Comparison of ENCODE assay signal across 25 cellular contexts in the genomic region with DNA sequence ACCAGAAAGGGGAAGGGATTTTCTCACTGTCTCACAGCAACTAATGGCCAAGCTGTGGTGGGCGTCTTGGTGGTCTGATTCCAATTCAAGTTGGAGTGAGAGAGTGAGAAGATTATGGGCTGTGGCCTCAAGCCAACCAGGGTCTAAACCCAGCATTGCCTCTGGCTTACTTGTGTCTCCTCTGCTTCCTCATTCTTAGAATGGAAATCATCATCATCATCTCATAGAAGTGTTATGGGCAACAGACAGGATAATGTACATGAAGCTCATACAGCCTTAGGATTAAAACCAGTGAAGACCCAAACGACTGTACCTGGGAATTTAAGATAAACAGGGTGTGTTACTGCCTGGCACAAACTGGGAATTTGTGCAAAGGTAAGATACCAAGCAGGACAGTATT. TPM values are rescaled to one million over a fixed set of nuclear protein-coding genes. Genes with fewer than 3 reads are reported as not detected.
DNase-seq lines count a peak whose midpoint lies in the region; ATAC-seq, FAIRE-seq and TF ChIP-seq lines count a peak whose summit lies in the region.
"Had no signal": no experiment of that assay in that cellular context is flagged by ENCODE, and none has a peak within 500 bp of the region (broad histone marks: within the 10 kb centered on the region; RNA-seq: fewer than 3 reads in every experiment).

No MANE protein-coding gene starts in this region.

- no peak for TF ChIP-seq EP300 in K562 (IDR thresholded peaks at IDR 0.05; ENCODE audit: low read length)

- ATAC-seq in K562 (no peak), HG03135 (IDR thresholded peaks at IDR 0.05; ENCODE audit: unreplicated experiment) (no peak), WTC11 (no peak)
- ATAC-seq: CD8-positive, alpha-beta T cell; HepG2 had no signal

- no peaks in the 10 kb centered on the region for H3K9me3 Mint-ChIP-seq in WTC11
- H3K9me3 Mint-ChIP-seq in T-helper 2 cell treated with Interferon-gamma antibody and Interleukin-4, amounts not matched to agents 5 μg/mL and 100 μg/mL, for 36 hours: no peaks in the 10 kb centered on the region
- H3K9me3 Mint-ChIP-seq: CD8-positive, alpha-beta T cell had no signal

- no peaks in the 10 kb centered on the region for H3K9me1 ChIP-seq in K562 (ENCODE audit: control insufficient read depth, insufficient read depth, low read length)
- no peaks in the 10 kb centered on the region for H3K9me1 ChIP-seq in keratinocyte (ENCODE audit: control insufficient read depth, extremely low read depth, insufficient read depth, low read length)

- no peaks in the 10 kb centered on the region for H3K27me3 ChIP-seq in mammary epithelial cell (ENCODE audit: insufficient read depth, low read length)
- no peaks in the 10 kb centered on the region for H3K27me3 ChIP-seq in breast epithelium
- H3K27me3 ChIP-seq in K562 (ENCODE audit: control insufficient read depth in 2 of 2, insufficient read depth in 2 of 2, low read length in 2 of 2): peaks cover 29 to 57% of the 10 kb centered on the region in 2 experiments; a peak in 4 of 5 replicates
- no peaks in the 10 kb centered on the region for H3K27me3 ChIP-seq in keratinocyte (ENCODE audit: control insufficient read depth, extremely low read depth, insufficient read depth, low read length)

- H3K9me3 ChIP-seq in mammary epithelial cell (replicated peaks; ENCODE audit: insufficient read depth, low read length) (no peaks in the 10 kb centered on the region), breast epithelium (no peaks in the 10 kb centered on the region), K562 (replicated peaks; ENCODE audit: control insufficient read depth, insufficient read depth, low read depth, low read length) (no peaks in the 10 kb centered on the region; the same call in 1 of the 2 replicates), keratinocyte (ENCODE audit: control insufficient read depth, low read depth, low read length) (no peaks in the 10 kb centered on the region)

- in situ Hi-C loops in mammary epithelial cell (cut with MboI; ENCODE audit: low sequenced_read_pairs in 2 of 2): no loop called here
- in situ Hi-C loops in K562 (cut with MboI): no loop called here

- DNase-seq in mammary epithelial cell (no peak), breast epithelium (ENCODE audit: low spot score in 2 of 2) (no peak), K562 (ENCODE audit: extremely low read depth in 1 of 4, low spot score in 3 of 4) (no peak), keratinocyte (ENCODE audit: low read depth, low spot score) (no peak), WTC11 (ENCODE audit: low spot score) (no peak), EL (no peak)
- DNase-seq in T-helper 2 cell treated with Interferon-gamma antibody and Interleukin-4, amounts not matched to agents 5 μg/mL and 100 μg/mL, for 36 hours (ENCODE audit: low spot score): no peak
- DNase-seq: AML-193; C1 segment of cervical spinal cord; CD8-positive, alpha-beta T cell; DMS153; GDM1; KG1; NCI-H1048; NCI-H1417 treated with DMSO at 0.1 percent for 48 hours; NCI-H187; NCI-H446 treated with DMSO at 0.1 percent for 48 hours; NCI-H526 treated with DMSO at 0.1 percent for 48 hours; OCI-M1; Right ventricle myocardium superior had no signal

- TF ChIP-seq CTCF in mammary epithelial cell (conservative IDR thresholded peaks at IDR 0.05 in 1 of 2, IDR thresholded peaks at IDR 0.05 in 1 of 2; ENCODE audit: extremely low read depth in 1 of 2, insufficient read depth in 1 of 2, low read depth in 1 of 2, low read length in 2 of 2) (no peak), breast epithelium (IDR thresholded peaks at IDR 0.05) (no peak), K562 (IDR thresholded peaks at IDR 0.05 in 2 of 3, conservative IDR thresholded peaks at IDR 0.05 in 1 of 3; ENCODE audit: insufficient read depth in 2 of 3, low read depth in 1 of 3, low read length in 3 of 3) (no peak), keratinocyte (optimal IDR thresholded peaks at IDR 0.05 in 1 of 3, IDR thresholded peaks at IDR 0.05 in 1 of 3, conservative IDR thresholded peaks at IDR 0.05 in 1 of 3; ENCODE audit: extremely low read depth in 1 of 3, insufficient read depth in 2 of 3, low read length in 3 of 3) (no peak), WTC11 (IDR thresholded peaks at IDR 0.05) (no peak)

- intact Hi-C loops in mammary epithelial cell (cut with micrococcal nuclease): no loop called here
- intact Hi-C loops in breast epithelium (cut with DNase I; ENCODE audit: low total_unique reads): no loop called here
- intact Hi-C loops in K562 (cut with micrococcal nuclease): no loop called here

- no peaks in the 10 kb centered on the region for H3K36me3 Mint-ChIP-seq in WTC11
- H3K36me3 Mint-ChIP-seq in T-helper 2 cell treated with Interferon-gamma antibody and Interleukin-4, amounts not matched to agents 5 μg/mL and 100 μg/mL, for 36 hours (ENCODE audit: low read depth): no peaks in the 10 kb centered on the region
- H3K36me3 Mint-ChIP-seq: CD8-positive, alpha-beta T cell had no signal

- H3K79me2 ChIP-seq in mammary epithelial cell (ENCODE audit: insufficient read depth, low read length) (no peaks in the 10 kb centered on the region), K562 (ENCODE audit: control insufficient read depth, insufficient read depth, low read length) (no peaks in the 10 kb centered on the region), keratinocyte (ENCODE audit: control insufficient read depth, insufficient read depth, low read length) (no peaks in the 10 kb centered on the region)

- H3K36me3 ChIP-seq in mammary epithelial cell (ENCODE audit: insufficient read depth, low read length) (no peaks in the 10 kb centered on the region), breast epithelium (no peaks in the 10 kb centered on the region), K562 (ENCODE audit: control insufficient read depth, insufficient read depth, low read length) (no peaks in the 10 kb centered on the region), keratinocyte (ENCODE audit: control insufficient read depth in 2 of 2, extremely low read depth in 1 of 2, insufficient read depth in 2 of 2, low read length in 2 of 2) (no peaks in the 10 kb centered on the region)

- FAIRE-seq in K562 (lab: Jason Lieb, UNC) (peak; percentile 51), keratinocyte (lab: Jason Lieb, UNC) (peak; percentile 34)
- FAIRE-seq: GM19239, H54, HepG2 had no signal

- no peak overlapping the region for H3K27ac Mint-ChIP-seq in WTC11
- no peak overlapping the region for H3K27ac Mint-ChIP-seq in T-helper 2 cell treated with Interferon-gamma antibody and Interleukin-4, amounts not matched to agents 5 μg/mL and 100 μg/mL, for 36 hours
- H3K27ac Mint-ChIP-seq: CD8-positive, alpha-beta T cell had no signal

- BruUV-seq in mammary epithelial cell (replicated peaks; lab: Mats Ljungman, UMichigan): no TSS peak
- no TSS peak for BruUV-seq in K562 (replicated peaks; lab: Mats Ljungman, UMichigan)

- CTCF ChIA-PET in mammary epithelial cell (lab: Charles Lee; ENCODE audit: low non-redundant PET): interaction anchor here (0.7 kb wide), 1 partner anchor 110 kb away, joined by 5 read pairs; the partner anchor contains the start of gene SKIC8
- CTCF ChIA-PET in K562 (lab: Yijun Ruan, JAX; ENCODE audit: low intra/inter-chr PET ratio): no interaction called here
- CTCF ChIA-PET in WTC11 (lab: Charles Lee): interaction anchor here (3.7 to 4.7 kb wide), 2 partner anchors 12 to 14 kb away, joined by 21 to 25 read pairs; no protein-coding TSS in a partner anchor

- POLR2A ChIA-PET in K562 (lab: Yijun Ruan, JAX): interaction anchor here (0.9 to 1.2 kb wide), 2 partner anchors 9 to 16 kb away, joined by 3 read pairs; no protein-coding TSS in a partner anchor
- POLR2A ChIA-PET in WTC11 (lab: Charles Lee): no interaction called here

- H3K4me2 ChIP-seq in mammary epithelial cell (ENCODE audit: insufficient read depth, low read depth, low read length) (no peak overlapping the region), K562 (ENCODE audit: insufficient read depth, low read length) (no peak overlapping the region), keratinocyte (ENCODE audit: control insufficient read depth, extremely low read depth, insufficient read depth, low read depth, low read length) (peak overlapping the region; percentile 38)

- 0 out of 2 replicates have a peak, but pooled peaks cover 6% of the 10 kb centered on the region for H3K4me1 Mint-ChIP-seq in WTC11
- no peaks in the 10 kb centered on the region for H3K4me1 Mint-ChIP-seq in T-helper 2 cell treated with Interferon-gamma antibody and Interleukin-4, amounts not matched to agents 5 μg/mL and 100 μg/mL, for 36 hours (ENCODE audit: low read depth)

- H3K27ac ChIP-seq in mammary epithelial cell (ENCODE audit: insufficient read depth, low read depth, low read length) (no peak overlapping the region), breast epithelium (no peak overlapping the region), K562 (ENCODE audit: extremely low read depth, low read depth, low read length) (no peak overlapping the region), keratinocyte (ENCODE audit: control insufficient read depth, insufficient read depth, low read length) (peak overlapping the region; percentile 15)
- H3K27ac ChIP-seq: HL-60 had no signal

- peaks cover 17% of the 10 kb centered on the region for H3K4me1 ChIP-seq in mammary epithelial cell (ENCODE audit: insufficient read depth, low read length)
- H3K4me1 ChIP-seq in breast epithelium: no peaks in the 10 kb centered on the region
- H3K4me1 ChIP-seq in K562 (replicated peaks in 1 of 2; ENCODE audit: control insufficient read depth in 2 of 2, insufficient read depth in 2 of 2, low read length in 2 of 2): peaks cover 0 to 11% of the 10 kb centered on the region in 2 experiments; a peak in 1 of 5 replicates
- peaks cover 28% of the 10 kb centered on the region for H3K4me1 ChIP-seq in keratinocyte (ENCODE audit: control insufficient read depth, extremely low read depth, insufficient read depth, low read length)

- H3K9ac ChIP-seq in mammary epithelial cell (ENCODE audit: insufficient read depth, low read length) (no peak overlapping the region), K562 (ENCODE audit: insufficient read depth in 1 of 2, low read depth in 2 of 2, low read length in 2 of 2) (no peak overlapping the region), keratinocyte (ENCODE audit: control insufficient read depth, extremely low read depth, insufficient read depth, low read length) (no peak overlapping the region)

- H4K20me1 ChIP-seq in mammary epithelial cell (ENCODE audit: insufficient read depth, low read length) (no peaks in the 10 kb centered on the region), K562 (replicated peaks; ENCODE audit: control insufficient read depth, insufficient read depth, low read length) (no peaks in the 10 kb centered on the region), keratinocyte (ENCODE audit: control insufficient read depth, extremely low read depth, insufficient read depth, low read length) (no peaks in the 10 kb centered on the region)

- H3K4me3 Mint-ChIP-seq in WTC11: no peak overlapping the region
- H3K4me3 Mint-ChIP-seq in T-helper 2 cell treated with Interferon-gamma antibody and Interleukin-4, amounts not matched to agents 5 μg/mL and 100 μg/mL, for 36 hours: no peak overlapping the region
- H3K4me3 Mint-ChIP-seq: CD8-positive, alpha-beta T cell had no signal

- H3K27me3 Mint-ChIP-seq in WTC11 (ENCODE audit: low read depth): no peaks in the 10 kb centered on the region
- peaks cover 13% of the 10 kb centered on the region for H3K27me3 Mint-ChIP-seq in T-helper 2 cell treated with Interferon-gamma antibody and Interleukin-4, amounts not matched to agents 5 μg/mL and 100 μg/mL, for 36 hours (ENCODE audit: low read depth)

- H3K4me3 ChIP-seq in mammary epithelial cell (replicated peaks in 1 of 3; ENCODE audit: insufficient read depth in 1 of 3, low read depth in 2 of 3, low read length in 3 of 3) (no peak overlapping the region), breast epithelium (no peak overlapping the region), K562 (no peak overlapping the region), keratinocyte (ENCODE audit: control insufficient read depth in 2 of 3, extremely low read depth in 1 of 3, insufficient read depth in 2 of 3, low read depth in 1 of 3, low read length in 3 of 3) (no peak overlapping the region)

- peak overlapping the region; percentile 46 for H2AFZ ChIP-seq in mammary epithelial cell (ENCODE audit: low read depth, low read length)
- no peak overlapping the region for H2AFZ ChIP-seq in K562 (ENCODE audit: low read depth, low read length)
- H2AFZ ChIP-seq in keratinocyte (ENCODE audit: control insufficient read depth, low read length): peak overlapping the region; percentile 52

- 19% methylated on average over 2 of the region's 2 CpGs for WGBS in mammary epithelial cell (ENCODE audit: low coverage, missing lambda C conversion rate)
- WGBS in K562 (ENCODE audit: insufficient coverage, low coverage, missing lambda C conversion rate): 0% methylated on average over 2 of the region's 2 CpGs

- TF ChIP-seq POLR2A in breast epithelium (IDR thresholded peaks at IDR 0.05): no peak
- no peak for TF ChIP-seq POLR2A in K562 (conservative IDR thresholded peaks at IDR 0.05)

- dilution Hi-C loops in mammary epithelial cell (cut with HindIII; ENCODE audit: low sequenced_read_pairs) (loop anchor here (5.0 kb wide), 1 partner anchor 77 kb away; no protein-coding TSS in a partner anchor), keratinocyte (cut with MboI; ENCODE audit: extremely low pct_ligation_motif_present, low sequenced_read_pairs) (no loop called here)

- TF ChIP-seq RAD21 in K562 (CRISPR knock-in tag; conservative IDR thresholded peaks at IDR 0.05 in 1 of 2, IDR thresholded peaks at IDR 0.05 in 1 of 2): no peak

RNA-seq across cellular contexts. Expression of gene IREB2, which starts 29.1 kb away (rescaled TPM):
- total RNA-seq in mammary epithelial cell: 10 to 100 TPM; 31.8 to 36.9 TPM
- 12.2 TPM for polyA plus RNA-seq in mammary epithelial cell
- polyA minus RNA-seq in mammary epithelial cell: 60.6 TPM
- total RNA-seq in breast epithelium: 10 to 100 TPM; 45.8 to 52.2 (median 49.5) TPM
- 54.9 and 123 TPM in 2 replicates for total RNA-seq in K562 (2011; cell fraction: chromatin; rRNA removed; ENCODE audit: low replicate concordance)
- 23.8 and 30.0 TPM in 2 replicates for total RNA-seq in K562 (2011; cell fraction: nucleolus; rRNA removed)
- 48.5 and 72.4 TPM in 2 replicates for total RNA-seq in K562 (2011; cell fraction: nucleoplasm; rRNA removed)
- total RNA-seq in K562 (2014; rRNA removed): 16.8 and 17.1 TPM in 2 replicates
- 37.7 and 48.0 TPM in 2 replicates for total RNA-seq in K562 (2014; rRNA removed; fragmentation: Illumina TruSeq; extraction: Trizol)
- 30.8 and 34.0 TPM in 2 replicates for total RNA-seq in K562 (2015; rRNA removed; fragmentation: Illumina TruSeq; extraction: Trizol)
- total RNA-seq in K562 (2021): 56.6 and 61.7 TPM in 2 replicates
- polyA plus RNA-seq in K562 (2011; rRNA removed): 51.5 and 59.1 TPM in 2 replicates
- 13.6 and 22.2 TPM in 2 replicates for polyA plus RNA-seq in K562 (2011; cell fraction: cytosol; rRNA removed)
- polyA plus RNA-seq in K562 (2011; cell fraction: nucleus; rRNA removed): 19.4 and 22.1 TPM in 2 replicates
- polyA plus RNA-seq in K562 (2012): 26.6 and 30.9 TPM in 2 replicates
- polyA plus RNA-seq in K562 (2014; fragmentation: Illumina TruSeq; extraction: Trizol): 45.4 and 53.2 TPM in 2 replicates
- polyA plus RNA-seq in K562 (2014; fragmentation: Nextera tagmentation; extraction: Ambion mirVana): 10 to 100 TPM; 18.0 to 21.4 TPM
- 24.1 and 25.4 TPM in 2 replicates for polyA plus RNA-seq in K562 (2014; rRNA removed)
- polyA minus RNA-seq in K562 (2011; rRNA and poly(A)+ RNA removed): 106 and 117 TPM in 2 replicates
- polyA minus RNA-seq in K562 (2011; cell fraction: cytosol; rRNA and poly(A)+ RNA removed): 41.6 and 62.7 TPM in 2 replicates
- polyA minus RNA-seq in K562 (2011; cell fraction: nucleus; rRNA and poly(A)+ RNA removed): 31.2 and 42.7 TPM in 2 replicates
- 14.9 to 20.5 TPM (median 19.5 TPM) in 3 replicates for polyA plus RNA-seq in keratinocyte
- polyA plus RNA-seq in keratinocyte (2011; ENCODE audit: low read depth): 9.0 TPM
- polyA plus RNA-seq in keratinocyte (2011; cell fraction: cytosol; rRNA removed): 8.0 and 17.0 TPM in 2 replicates
- 28.3 and 33.2 TPM in 2 replicates for polyA plus RNA-seq in keratinocyte (2011; cell fraction: nucleus; rRNA removed)
- 10.8 and 16.2 TPM in 2 replicates for polyA plus RNA-seq in keratinocyte (2012; ENCODE audit: low replicate concordance)
- polyA minus RNA-seq in keratinocyte: 15.6 to 38.7 TPM (median 23.5 TPM) in 3 replicates
- polyA minus RNA-seq in keratinocyte (2011; cell fraction: cytosol; rRNA and poly(A)+ RNA removed): 16.3 TPM
- 36.0 and 48.6 TPM in 2 replicates for polyA minus RNA-seq in keratinocyte (2011; cell fraction: nucleus; rRNA and poly(A)+ RNA removed)
- 86.0 to 89.5 TPM (median 89.3 TPM) in 3 replicates for total RNA-seq in WTC11 (2021)
